Comparison of ENCODE assay signal across 8 cellular contexts in the genomic region with DNA sequence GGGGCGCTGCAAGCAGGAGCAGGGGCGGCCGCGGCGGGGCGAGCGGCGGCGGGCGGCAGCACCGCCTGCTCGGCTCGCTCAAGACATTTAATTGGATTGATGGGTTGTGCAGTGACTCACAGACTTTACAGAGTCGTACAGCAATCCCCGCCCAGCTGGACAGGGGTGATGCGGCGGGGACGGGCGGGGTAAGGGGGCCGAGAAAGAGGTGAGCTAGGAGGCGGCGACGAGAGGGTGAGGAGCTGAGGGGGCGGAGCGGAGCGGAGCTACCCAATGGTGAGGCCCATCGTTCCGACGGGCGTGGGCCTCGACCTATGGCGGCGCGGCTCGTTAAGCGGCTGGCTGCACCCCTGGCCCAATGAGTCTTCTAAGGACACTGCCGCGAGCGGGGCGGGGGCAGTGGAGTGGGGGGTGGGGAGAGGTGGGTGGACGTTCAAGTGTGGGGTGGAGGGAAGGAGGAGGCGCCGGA.
DNase-seq lines count a peak whose midpoint lies in the region; ATAC-seq and TF ChIP-seq lines count a peak whose summit lies in the region.

No MANE protein-coding gene starts in this region.

- no peaks in the 10 kb centered on the region for H3K9me3 Mint-ChIP-seq in activated B cell treated with CpG ODN at 0.5 μM for 24 hours
- no peaks in the 10 kb centered on the region for H3K9me3 Mint-ChIP-seq in central memory CD8-positive, alpha-beta T cell

- no peaks in the 10 kb centered on the region for H3K27me3 Mint-ChIP-seq in activated B cell treated with CpG ODN at 0.5 μM for 24 hours
- H3K27me3 Mint-ChIP-seq in central memory CD8-positive, alpha-beta T cell, result no peaks in the 10 kb centered on the region

- ATAC-seq in GM18870 (IDR thresholded peaks at IDR 0.05; ENCODE audit: unreplicated experiment) (peak; percentile 80), HG03139 (IDR thresholded peaks at IDR 0.05; ENCODE audit: unreplicated experiment) (peak; percentile 84), activated B cell treated with CpG ODN at 0.5 μM for 24 hours (ENCODE audit: low read depth) (peak; percentile 82)
- ATAC-seq in central memory CD8-positive, alpha-beta T cell (replicated peaks; ENCODE audit: extremely low read depth, poor library complexity, severe bottlenecking), result peak; percentile 88

- peaks cover 24% of the 10 kb centered on the region for H3K79me2 ChIP-seq in ACC112 (ENCODE audit: control insufficient read depth, insufficient read depth, low read length, unreplicated experiment)

- H3K27me3 ChIP-seq in ACC112 (ENCODE audit: insufficient read depth, low read length) (no peaks in the 10 kb centered on the region), layer of hippocampus (ENCODE audit: control insufficient read depth, insufficient read depth, low read length) (no peaks in the 10 kb centered on the region)

- no peak for TF ChIP-seq CTCF in activated B cell treated with CpG ODN at 0.5 μM for 24 hours (IDR thresholded peaks at IDR 0.05)

- H2AFZ ChIP-seq in ACC112 (ENCODE audit: low read length, unreplicated experiment), result peak overlapping the region; percentile 72

- intact Hi-C loops in activated B cell treated with CpG ODN at 0.5 μM for 24 hours (cut with micrococcal nuclease), result loop anchor here (1.0 to 5.0 kb wide), 17 partner anchors 16 to 379 kb away; partner anchors contain the start of genes AFTPH and RAB1A

- H3K4me3 Mint-ChIP-seq in activated B cell treated with CpG ODN at 0.5 μM for 24 hours, result peak overlapping the region; percentile 98
- H3K4me3 Mint-ChIP-seq in central memory CD8-positive, alpha-beta T cell, result peak overlapping the region; percentile 96

- POLR2A ChIA-PET in activated B cell treated with CpG ODN at 0.5 μM for 24 hours (lab: Charles Lee), result interaction anchor here (0.5 to 11.3 kb wide), 46 partner anchors 9 to 405 kb away, joined by 3 to 439 read pairs (median 6); partner anchors contain the start of genes AFTPH, CEP68 and SERTAD2

- DNase-seq in NCI-H2227 treated with DMSO at 0.1 percent for 48 hours (lab: John Stamatoyannopoulos, UW) (peak; percentile 97), activated B cell treated with CpG ODN at 0.5 μM for 24 hours (peak; percentile 92)
- peak; percentile 89 to 96 for DNase-seq in central memory CD8-positive, alpha-beta T cell (ENCODE audit: low spot score in 2 of 2)
- peak; percentile 94 for DNase-seq in stimulated activated CD4-positive, alpha-beta T cell treated with anti-CD3 and anti-CD28 coated beads, Interleukin-1b, Interleukin-23, amount 100 ng/mL, for 4 hours (ENCODE audit: low read depth in 2 of 2)

- H3K4me1 ChIP-seq in ACC112 (ENCODE audit: control insufficient read depth, insufficient read depth, low read length, unreplicated experiment), result peaks cover 30% of the 10 kb centered on the region

- H3K4me3 ChIP-seq in ACC112 (ENCODE audit: low read depth, low read length), result peak overlapping the region; percentile 80

- CTCF ChIA-PET in activated B cell treated with CpG ODN at 0.5 μM for 24 hours (lab: Charles Lee), result interaction anchor here (0.6 to 6.9 kb wide), 16 partner anchors 10 to 164 kb away, joined by 3 to 69 read pairs (median 6); partner anchors contain the start of gene SERTAD2

- peaks cover 26% of the 10 kb centered on the region for H3K4me1 Mint-ChIP-seq in activated B cell treated with CpG ODN at 0.5 μM for 24 hours
- H3K4me1 Mint-ChIP-seq in central memory CD8-positive, alpha-beta T cell, result peaks cover 13% of the 10 kb centered on the region

- H3K36me3 ChIP-seq in ACC112 (ENCODE audit: insufficient read depth, low read length), result no peaks in the 10 kb centered on the region

- H3K36me3 Mint-ChIP-seq in activated B cell treated with CpG ODN at 0.5 μM for 24 hours (ENCODE audit: low read depth), result peaks cover 11% of the 10 kb centered on the region
- H3K36me3 Mint-ChIP-seq in central memory CD8-positive, alpha-beta T cell (ENCODE audit: insufficient read depth), result peaks cover 17% of the 10 kb centered on the region

- peak overlapping the region; percentile 98 for H3K27ac Mint-ChIP-seq in activated B cell treated with CpG ODN at 0.5 μM for 24 hours
- peak overlapping the region; percentile 93 for H3K27ac Mint-ChIP-seq in central memory CD8-positive, alpha-beta T cell (ENCODE audit: low read depth)

- peak overlapping the region; percentile 86 for H3K27ac ChIP-seq in ACC112 (ENCODE audit: low read depth, low read length)
- peak overlapping the region; percentile 94 for H3K27ac ChIP-seq in layer of hippocampus (ENCODE audit: low read depth, low read length)

Comparison
In these comparisons a context has a peak if more than half of its experiments do, and no peak if none do; other contexts are left out.
1. Peak in every context shown above with its lines: DNase-seq, ATAC-seq, H3K4me3 ChIP-seq and H3K27ac ChIP-seq.